28 cellular contexts compared by ENCODE assay signal in the genomic region with DNA sequence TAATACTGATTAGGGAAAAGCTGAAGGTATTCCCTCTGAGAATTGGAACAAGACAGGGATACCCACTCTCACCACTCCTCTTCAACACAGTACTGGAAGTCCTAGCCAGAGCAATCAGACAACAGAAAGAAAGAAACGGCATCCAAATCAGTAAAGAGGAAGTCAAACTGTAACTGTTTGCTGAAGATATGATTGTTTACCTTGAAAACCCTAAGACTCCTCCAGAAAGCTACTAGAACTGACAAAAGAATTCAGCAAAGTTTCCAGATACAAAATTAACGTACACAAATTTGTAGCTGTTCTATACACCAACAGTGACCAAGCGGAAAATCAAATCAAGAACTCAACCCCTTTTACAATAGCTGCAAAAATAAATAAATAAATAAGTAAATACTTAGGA.
"Had no signal": no experiment of that assay in that cellular context is flagged by ENCODE, and none has a peak within 500 bp of the region (broad histone marks: within the 10 kb centered on the region; RNA-seq: fewer than 3 reads in every experiment).

No MANE protein-coding gene starts in this region.

- H3K9me3 ChIP-seq: ascending aorta, body of pancreas had no signal

- FAIRE-seq: bronchial epithelial cell, RCC 7860 had no signal

- H3K4me3 Mint-ChIP-seq: activated CD4-positive, alpha-beta memory T cell treated with anti-CD3 and anti-CD28 coated beads, Interleukin-2, amount 10 ng/mL, durations not matched to agents 7 days and 5 days; activated CD4-positive, alpha-beta T cell treated with anti-CD3 and anti-CD28 coated beads for 36 hours; activated naive CD4-positive, alpha-beta T cell treated with anti-CD3 and anti-CD28 coated beads, Interleukin-2, amount 50 U/mL, for 24 hours; activated T-cell treated with anti-CD3 and anti-CD28 coated beads, Interleukin-2, amount 50 U/mL, for 72 hours; T-helper 1 cell treated with Interleukin-12 subunit alpha and Interleukin-12 subunit beta and Interleukin-4 antibody, amounts not matched to agents 30 μg/mL and 1 μg/mL, for 36 hours had no signal

- H3K27ac ChIP-seq: ascending aorta, body of pancreas, SJSA1, WERI-Rb-1 had no signal

- H3K27ac Mint-ChIP-seq: activated CD4-positive, alpha-beta memory T cell treated with anti-CD3 and anti-CD28 coated beads, Interleukin-2, amount 10 ng/mL, durations not matched to agents 7 days and 5 days; activated CD4-positive, alpha-beta T cell treated with anti-CD3 and anti-CD28 coated beads for 36 hours; activated naive CD4-positive, alpha-beta T cell treated with anti-CD3 and anti-CD28 coated beads, Interleukin-2, amount 50 U/mL, for 24 hours; activated T-cell treated with anti-CD3 and anti-CD28 coated beads, Interleukin-2, amount 50 U/mL, for 72 hours; activated T-helper 2 cell treated with anti-CD3 and anti-CD28 coated beads, Interferon-gamma antibody, Interleukin-2, Interleukin-4, amounts not matched to agents 10 μg/mL and 5 μg/mL and 100 μg/mL, durations not matched to agents 14 hours and 24 hours and 36 hours; T-helper 1 cell treated with Interleukin-12 subunit alpha and Interleukin-12 subunit beta and Interleukin-4 antibody, amounts not matched to agents 30 μg/mL and 1 μg/mL, for 36 hours had no signal

- H3K4me3 ChIP-seq: ascending aorta, body of pancreas, SJSA1 had no signal

- H3K9me3 Mint-ChIP-seq: activated CD4-positive, alpha-beta memory T cell treated with anti-CD3 and anti-CD28 coated beads, Interleukin-2, amount 10 ng/mL, durations not matched to agents 7 days and 5 days; activated T-helper 2 cell treated with anti-CD3 and anti-CD28 coated beads, Interferon-gamma antibody, Interleukin-2, Interleukin-4, amounts not matched to agents 10 μg/mL and 5 μg/mL and 100 μg/mL, durations not matched to agents 14 hours and 24 hours and 36 hours had no signal

- ATAC-seq: activated CD4-positive, alpha-beta T cell treated with anti-CD3 and anti-CD28 coated beads for 36 hours; activated T-cell treated with anti-CD3 and anti-CD28 coated beads, Interleukin-2, amount 50 U/mL, for 72 hours; body of pancreas; PC-3; SK-N-SH treated with all-trans-retinoic acid at 6 μM for 48 hours had no signal

- H3K4me1 ChIP-seq: ascending aorta, body of pancreas, SJSA1 had no signal

- H3K36me3 ChIP-seq: ascending aorta, SJSA1, WERI-Rb-1 had no signal

- H3K4me1 Mint-ChIP-seq: activated CD4-positive, alpha-beta T cell treated with anti-CD3 and anti-CD28 coated beads for 36 hours; activated naive CD4-positive, alpha-beta T cell treated with anti-CD3 and anti-CD28 coated beads, Interleukin-2, amount 50 U/mL, for 24 hours had no signal

- DNase-seq: activated CD4-positive, alpha-beta memory T cell treated with anti-CD3 and anti-CD28 coated beads, Interleukin-2, amount 10 ng/mL, durations not matched to agents 7 days and 5 days; activated CD4-positive, alpha-beta T cell treated with anti-CD3 and anti-CD28 coated beads for 36 hours; activated CD4-positive, alpha-beta T cell treated with anti-CD3 and anti-CD28 coated beads, Interleukin-2, amount 50 U/mL, for 1 hour; activated CD8-positive, alpha-beta memory T cell treated with anti-CD3 and anti-CD28 coated beads, Interleukin-2, amount 50 U/mL, for 4 hours; activated naive CD4-positive, alpha-beta T cell; activated T-cell treated with anti-CD3 and anti-CD28 coated beads, Interleukin-2, amount 50 U/mL, for 72 hours; amniotic stem cell; body of pancreas; central memory CD4-positive, alpha-beta T cell; Karpas-422; MM.1S; NCI-H1105 treated with DMSO at 0.1 percent for 48 hours; NCI-H146; NCI-H187 treated with DMSO at 0.1 percent for 48 hours; NCI-H2081 treated with DMSO at 0.1 percent for 48 hours; NCI-H446; NCI-H524; PC-3; SHP77; WERI-Rb-1 had no signal

- H3K27me3 ChIP-seq: ascending aorta, body of pancreas, SJSA1 had no signal
